In genomic region chr19:46133777-46134231, GRCh38 we compare ENCODE assay signal across 12 cellular contexts. TPM values are rescaled to one million over a fixed set of nuclear protein-coding genes. Genes with fewer than 3 reads are reported as not detected.
DNase-seq lines count a peak whose midpoint lies in the region; FAIRE-seq and TF ChIP-seq lines count a peak whose summit lies in the region.
"Had no signal": no experiment of that assay in that cellular context is flagged by ENCODE, and none has a peak within 500 bp of the region (broad histone marks: within the 10 kb centered on the region; RNA-seq: fewer than 3 reads in every experiment).

No MANE protein-coding gene starts in this region.

- no peak overlapping the region for H3K27ac Mint-ChIP-seq in activated CD4-positive, alpha-beta memory T cell treated with anti-CD3 and anti-CD28 coated beads for 36 hours
- H3K27ac Mint-ChIP-seq: activated naive CD8-positive, alpha-beta T cell treated with anti-CD3 and anti-CD28 coated beads, Interleukin-2, amount 50 U/mL, for 24 hours had no signal

- DNase-seq in HT1080 (ENCODE audit: low read depth) (peak; percentile 18), astrocyte of the spinal cord (ENCODE audit: low read depth, low spot score) (peak; percentile 22), iPS-NIHi11 (ENCODE audit: low spot score) (peak; percentile 34), small intestine (no peak), NCI-H1417 treated with DMSO at 0.1 percent for 48 hours (lab: John Stamatoyannopoulos, UW) (no peak), NCI-H1105 (lab: John Stamatoyannopoulos, UW) (no peak)
- DNase-seq in activated CD4-positive, alpha-beta memory T cell treated with anti-CD3 and anti-CD28 coated beads for 36 hours, result no peak
- DNase-seq: activated naive CD8-positive, alpha-beta T cell treated with anti-CD3 and anti-CD28 coated beads, Interleukin-2, amount 50 U/mL, for 24 hours; MM.1S had no signal

- 78 to 95% (median 81%) methylated on average over 1 of the region's 1 CpG for WGBS in small intestine, 3 donors

- H3K4me1 ChIP-seq in skeletal muscle tissue (ENCODE audit: control insufficient read depth in 3 of 3, insufficient read depth in 3 of 3, low read length in 3 of 3) (peaks cover 13 to 17% (median 14%) of the 10 kb centered on the region in 3 donors), small intestine (ENCODE audit: control insufficient read depth in 2 of 2, insufficient read depth in 1 of 2, low read depth in 1 of 2, low read length in 1 of 2) (no peaks in the 10 kb centered on the region)

- POLR2A ChIA-PET in activated CD4-positive, alpha-beta memory T cell treated with anti-CD3 and anti-CD28 coated beads for 36 hours (lab: Charles Lee), result no interaction called here

- H3K9ac ChIP-seq in skeletal muscle tissue (ENCODE audit: low read depth in 1 of 3, low read length in 3 of 3), result peak overlapping the region in 1 of 3 donors; percentile 38

- TF ChIP-seq CTCF in astrocyte of the spinal cord (IDR thresholded peaks at IDR 0.05; ENCODE audit: low read depth, low read length), result no peak

- H3K4me3 ChIP-seq in astrocyte of the spinal cord (ENCODE audit: low read depth, low read length), result no peak overlapping the region
- H3K4me3 ChIP-seq in skeletal muscle tissue (ENCODE audit: low read length in 3 of 3), result no peak overlapping the region
- H3K4me3 ChIP-seq in small intestine (ENCODE audit: low read depth in 1 of 2, low read length in 2 of 2), result no peak overlapping the region

- peaks cover 6% of the 10 kb centered on the region for H3K4me1 Mint-ChIP-seq in activated CD4-positive, alpha-beta memory T cell treated with anti-CD3 and anti-CD28 coated beads for 36 hours (ENCODE audit: low read depth)
- H3K4me1 Mint-ChIP-seq: activated naive CD8-positive, alpha-beta T cell treated with anti-CD3 and anti-CD28 coated beads, Interleukin-2, amount 50 U/mL, for 24 hours had no signal

- no peaks in the 10 kb centered on the region for H3K9me3 Mint-ChIP-seq in activated CD4-positive, alpha-beta memory T cell treated with anti-CD3 and anti-CD28 coated beads for 36 hours
- H3K9me3 Mint-ChIP-seq: activated naive CD8-positive, alpha-beta T cell treated with anti-CD3 and anti-CD28 coated beads, Interleukin-2, amount 50 U/mL, for 24 hours had no signal

- peaks cover 0 to 6% (median 0%) of the 10 kb centered on the region in 3 donors for H3K27me3 ChIP-seq in skeletal muscle tissue (ENCODE audit: control insufficient read depth in 3 of 3, insufficient read depth in 3 of 3, low read length in 3 of 3)
- H3K27me3 ChIP-seq in small intestine (ENCODE audit: control insufficient read depth in 2 of 2, insufficient read depth in 2 of 2, low read length in 2 of 2), result no peaks in the 10 kb centered on the region

- H3K36me3 Mint-ChIP-seq in activated CD4-positive, alpha-beta memory T cell treated with anti-CD3 and anti-CD28 coated beads for 36 hours, result no peaks in the 10 kb centered on the region

- H3K27me3 Mint-ChIP-seq in activated CD4-positive, alpha-beta memory T cell treated with anti-CD3 and anti-CD28 coated beads for 36 hours, result peaks cover 46% of the 10 kb centered on the region

- CTCF ChIA-PET in activated CD4-positive, alpha-beta memory T cell treated with anti-CD3 and anti-CD28 coated beads for 36 hours (lab: Charles Lee), result no interaction called here

- H3K9me3 ChIP-seq in skeletal muscle tissue (ENCODE audit: control insufficient read depth in 3 of 3, low read length in 3 of 3), result no peaks in the 10 kb centered on the region
- no peaks in the 10 kb centered on the region for H3K9me3 ChIP-seq in small intestine (ENCODE audit: control insufficient read depth, low read depth)

- no peaks in the 10 kb centered on the region for H3K36me3 ChIP-seq in skeletal muscle tissue (ENCODE audit: control insufficient read depth in 3 of 3, insufficient read depth in 3 of 3, low read length in 3 of 3)
- H3K36me3 ChIP-seq in small intestine (ENCODE audit: control insufficient read depth in 2 of 2, insufficient read depth in 2 of 2, low read length in 2 of 2), result no peaks in the 10 kb centered on the region

- FAIRE-seq in small intestine (lab: Jason Lieb, UNC), result no peak

- H3K4me3 Mint-ChIP-seq in activated CD4-positive, alpha-beta memory T cell treated with anti-CD3 and anti-CD28 coated beads for 36 hours, result no peak overlapping the region
- H3K4me3 Mint-ChIP-seq: activated naive CD8-positive, alpha-beta T cell treated with anti-CD3 and anti-CD28 coated beads, Interleukin-2, amount 50 U/mL, for 24 hours had no signal

- intact Hi-C loops in activated CD4-positive, alpha-beta memory T cell treated with anti-CD3 and anti-CD28 coated beads for 36 hours (cut with micrococcal nuclease), result no loop called here

- in situ Hi-C loops in astrocyte of the spinal cord (cut with HindIII; ENCODE audit: low sequenced_read_pairs), result no loop called here

- peak overlapping the region; percentile 40 for H3K27ac ChIP-seq in skeletal muscle tissue (ENCODE audit: low read depth, low read length)
- H3K27ac ChIP-seq in small intestine (ENCODE audit: low read depth in 1 of 2, low read length in 1 of 2), result peak overlapping the region in 1 of 2 donors; percentile 18

RNA-seq across cellular contexts. Expression of gene IGFL3, which starts 9.3 kb away (rescaled TPM):
- 1.7 and 1.9 TPM in 2 replicates for total RNA-seq in HT1080 (2014; rRNA removed; shearing (Covaris generic))
- polyA plus RNA-seq in HT1080 (2015; cell fraction: cytosol; rRNA removed), result not detected in 2 replicates
- polyA plus RNA-seq in HT1080 (2015; cell fraction: nucleus; rRNA removed), result 0.26 TPM in 1 of 2 replicates, not detected in the other
- total RNA-seq in skeletal muscle tissue, result not detected
- not detected for polyA plus RNA-seq in small intestine
- total RNA-seq in activated CD4-positive, alpha-beta memory T cell treated with anti-CD3 and anti-CD28 coated beads for 36 hours, result not detected
- total RNA-seq: Daoy, PC-3 had no signal

RNA-seq across cellular contexts. Expression of gene IGFL2, which starts 14.2 kb away (rescaled TPM):
- not detected in 2 replicates for total RNA-seq in HT1080 (2014; rRNA removed; shearing (Covaris generic))
- 0.72 TPM in 1 of 2 replicates, not detected in the other for polyA plus RNA-seq in HT1080 (2015; cell fraction: cytosol; rRNA removed)
- polyA plus RNA-seq in HT1080 (2015; cell fraction: nucleus; rRNA removed), result 0.06 TPM in 1 of 2 replicates, not detected in the other
- not detected for total RNA-seq in skeletal muscle tissue
- under 1 TPM in 1 of 3 donors, not detected in 2; 0.16 TPM for polyA plus RNA-seq in small intestine
- not detected for total RNA-seq in activated CD4-positive, alpha-beta memory T cell treated with anti-CD3 and anti-CD28 coated beads for 36 hours
- total RNA-seq: Daoy, PC-3 had no signal

Comparison
In these comparisons a context has a peak if more than half of its experiments do, and no peak if none do; other contexts are left out.
1. DNase-seq: peak in HT1080 (single experiment), astrocyte of the spinal cord (single experiment) and iPS-NIHi11 (single experiment); none in small intestine (single experiment), NCI-H1417 treated with DMSO at 0.1 percent for 48 hours (single experiment), activated CD4-positive, alpha-beta memory T cell treated with anti-CD3 and anti-CD28 coated beads for 36 hours (single experiment) and NCI-H1105 (single experiment).